Comparison of ENCODE assay signal across 1 cellular context in the genomic region with DNA sequence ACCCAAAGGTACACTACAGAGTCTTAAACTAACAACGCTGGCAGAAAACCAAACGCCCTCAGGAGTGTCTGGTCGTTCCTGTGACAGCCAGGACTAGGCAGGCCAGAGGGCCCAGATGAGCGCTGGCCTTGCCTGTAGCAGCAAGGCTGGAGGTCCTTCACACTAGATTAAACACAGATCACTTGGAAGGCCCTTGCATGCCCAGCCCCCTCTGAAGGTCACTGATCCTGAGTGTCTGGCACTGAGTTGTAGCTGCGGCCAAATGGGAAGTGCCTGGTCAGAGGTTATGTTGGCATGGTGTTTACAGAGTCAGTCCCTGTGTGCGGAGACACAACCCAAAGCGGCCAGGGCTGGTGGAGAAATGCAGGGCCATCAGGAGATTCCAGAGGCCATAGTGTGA.
TF ChIP-seq lines count a peak whose summit lies in the region.

No MANE protein-coding gene starts in this region.

TF ChIP-seq in SK-N-SH treated with all-trans-retinoic acid at 6 μM for 48 hours, 23 proteins besides CTCF, POLR2A, EP300 and RAD21 (continued from another document):
- TF ChIP-seq CSRNP3 (CRISPR knock-in tag; IDR thresholded peaks at IDR 0.05) = no peak
- TF ChIP-seq BACH2 (CRISPR knock-in tag; IDR thresholded peaks at IDR 0.05; ENCODE audit: borderline replicate concordance) = no peak
- TF ChIP-seq, protein P1, sequence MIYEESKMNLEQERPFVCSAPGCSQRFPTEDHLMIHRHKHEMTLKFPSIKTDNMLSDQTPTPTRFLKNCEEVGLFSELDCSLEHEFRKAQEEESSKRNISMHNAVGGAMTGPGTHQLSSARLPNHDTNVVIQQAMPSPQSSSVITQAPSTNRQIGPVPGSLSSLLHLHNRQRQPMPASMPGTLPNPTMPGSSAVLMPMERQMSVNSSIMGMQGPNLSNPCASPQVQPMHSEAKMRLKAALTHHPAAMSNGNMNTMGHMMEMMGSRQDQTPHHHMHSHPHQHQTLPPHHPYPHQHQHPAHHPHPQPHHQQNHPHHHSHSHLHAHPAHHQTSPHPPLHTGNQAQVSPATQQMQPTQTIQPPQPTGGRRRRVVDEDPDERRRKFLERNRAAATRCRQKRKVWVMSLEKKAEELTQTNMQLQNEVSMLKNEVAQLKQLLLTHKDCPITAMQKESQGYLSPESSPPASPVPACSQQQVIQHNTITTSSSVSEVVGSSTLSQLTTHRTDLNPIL (CRISPR knock-in tag; IDR thresholded peaks at IDR 0.05; ENCODE audit: low read depth) = no peak
- TF ChIP-seq PATZ1 (CRISPR knock-in tag; IDR thresholded peaks at IDR 0.05; ENCODE audit: borderline replicate concordance) = no peak
- TF ChIP-seq ZNF565 (CRISPR knock-in tag; conservative IDR thresholded peaks at IDR 0.05; ENCODE audit: low read depth) = no peak
- no peak for TF ChIP-seq ZFP3 (CRISPR knock-in tag; IDR thresholded peaks at IDR 0.05)
- TF ChIP-seq ZC3H10 (CRISPR knock-in tag; IDR thresholded peaks at IDR 0.05) = no peak
- no peak for TF ChIP-seq TCF4 (CRISPR knock-in tag; IDR thresholded peaks at IDR 0.05; ENCODE audit: borderline replicate concordance)
- no peak for TF ChIP-seq OSR1 (CRISPR knock-in tag; IDR thresholded peaks at IDR 0.05)
